In the genomic region with DNA sequence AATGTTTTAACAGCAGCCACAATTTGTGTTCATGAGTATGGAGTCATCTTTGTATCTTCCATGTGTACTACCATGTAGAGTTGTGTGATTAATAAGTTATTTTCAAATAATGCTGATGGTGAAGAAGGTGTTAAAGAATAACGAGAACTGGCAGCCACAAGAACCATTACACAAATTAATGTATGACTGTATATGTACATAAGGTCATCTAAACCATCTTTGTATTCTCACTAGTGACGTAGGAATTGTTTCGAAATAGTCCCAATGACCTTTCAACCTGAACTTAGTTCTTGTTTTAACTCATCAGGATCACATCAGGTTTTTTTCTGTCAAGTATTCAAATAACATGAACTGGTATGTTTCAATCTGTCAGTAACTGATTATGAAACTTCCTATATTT, we compare ENCODE assay signal across 11 cellular contexts. TPM values are rescaled to one million over a fixed set of nuclear protein-coding genes. Genes with fewer than 3 reads are reported as not detected.
A peak's percentile ranks its signal among the peaks of the same experiment; 100 is the strongest.
DNase-seq lines count a peak whose midpoint lies in the region; ATAC-seq and TF ChIP-seq lines count a peak whose summit lies in the region.
"Had no signal": no experiment of that assay in that cellular context is flagged by ENCODE, and none has a peak within 500 bp of the region (broad histone marks: within the 10 kb centered on the region; RNA-seq: fewer than 3 reads in every experiment).

No MANE protein-coding gene starts in this region.

- H3K36me3 Mint-ChIP-seq in stimulated activated naive B cell treated with anti-CD40 and anti-IgM and Interleukin-4, amounts not matched to agents 10 μg/mL and 1 μg/mL and 100 μg/mL, for 72 hours: no peaks in the 10 kb centered on the region
- H3K36me3 Mint-ChIP-seq in H9 (ENCODE audit: insufficient read depth in 1 of 3, low read depth in 3 of 3): no peaks in the 10 kb centered on the region
- H3K36me3 Mint-ChIP-seq: WTC11 had no signal

- no peak overlapping the region for H3K56ac ChIP-seq in H9 (ENCODE audit: insufficient read length, low read depth, low read length)

- H2AFZ ChIP-seq in H9 (ENCODE audit: low read length): no peak overlapping the region

- H3K23ac ChIP-seq in H9 (ENCODE audit: insufficient read length, low read depth, low read length): no peak overlapping the region

- H2BK12ac ChIP-seq in H9 (ENCODE audit: insufficient read length, low read depth, low read length): no peak overlapping the region

- H3K23me2 ChIP-seq in H9 (ENCODE audit: insufficient read length, low read depth, low read length, poor library complexity, severe bottlenecking): no peaks in the 10 kb centered on the region

- ATAC-seq in activated CD4-positive, CD25-positive, alpha-beta regulatory T cell treated with anti-CD3 and anti-CD28 coated beads, Interleukin-2, amount 50 U/mL, for 24 hours: peak; percentile 58 to 63
- peak; percentile 96 for ATAC-seq in HG02840 (IDR thresholded peaks at IDR 0.05; ENCODE audit: low FRiP score, unreplicated experiment)
- peak; percentile 72 to 88 for ATAC-seq in stimulated activated naive B cell treated with anti-CD40 and anti-IgM and Interleukin-4, amounts not matched to agents 10 μg/mL and 1 μg/mL and 100 μg/mL, for 72 hours (replicated peaks)
- ATAC-seq: WTC11 had no signal

- no peak overlapping the region for H3T11ph ChIP-seq in H9 (ENCODE audit: low read length)

- H3K9ac ChIP-seq in H9 (ENCODE audit: extremely low read depth, insufficient read length, low read length): no peak overlapping the region

- H3K27me3 ChIP-seq in esophagus muscularis mucosa (no peaks in the 10 kb centered on the region), H9 (ENCODE audit: insufficient read depth, low read length) (no peaks in the 10 kb centered on the region)

- H3K4me2 ChIP-seq in H9 (ENCODE audit: insufficient read depth, insufficient read length, low read length): no peak overlapping the region

- no peaks in the 10 kb centered on the region for H3K79me1 ChIP-seq in H9 (ENCODE audit: insufficient read depth, low read depth, low read length, poor library complexity, severe bottlenecking)

- no peak overlapping the region for H4K5ac ChIP-seq in H9 (ENCODE audit: insufficient read length, low read depth, low read length)

- no peak overlapping the region for H3K18ac ChIP-seq in H9 (ENCODE audit: insufficient read length, low read depth, low read length)

- DNase-seq in activated CD4-positive, CD25-positive, alpha-beta regulatory T cell (lab: John Stamatoyannopoulos, UW): no peak
- DNase-seq in HuH-7 (ENCODE audit: low spot score) (peak; percentile 18), esophagus muscularis mucosa (ENCODE audit: extremely low spot score) (no peak), H9 (no peak)
- no peak for DNase-seq in stimulated activated naive B cell treated with anti-CD40 and anti-IgM and Interleukin-4, amounts not matched to agents 10 μg/mL and 1 μg/mL and 100 μg/mL, for 72 hours
- DNase-seq in effector CD8-positive, alpha-beta T cell (lab: John Stamatoyannopoulos, UW): no peak
- DNase-seq: NK-92 treated with Interleukin-12 subunit alpha and Interleukin-12 subunit beta, amount 100 ng/mL, for 24 hours had no signal

- H3K79me2 ChIP-seq in H9 (ENCODE audit: insufficient read depth, low read length): no peaks in the 10 kb centered on the region

- H3K4me1 ChIP-seq in esophagus muscularis mucosa: no peaks in the 10 kb centered on the region
- peaks cover 2% of the 10 kb centered on the region; the same call in 1 of the 2 replicates for H3K4me1 ChIP-seq in H9 (ENCODE audit: insufficient read depth, low read length)

- intact Hi-C loops in esophagus muscularis mucosa (cut with DNase I): no loop called here

- H3K9me3 ChIP-seq in esophagus muscularis mucosa: no peaks in the 10 kb centered on the region
- H3K9me3 ChIP-seq in H9 (ENCODE audit: control insufficient read depth, low read depth, low read length): no peaks in the 10 kb centered on the region
- H3K9me3 ChIP-seq: thoracic aorta had no signal

- H2BK15ac ChIP-seq in H9 (ENCODE audit: low read depth, low read length): no peak overlapping the region

- TF ChIP-seq EP300 in esophagus muscularis mucosa (IDR thresholded peaks at IDR 0.05): no peak

- no peaks in the 10 kb centered on the region for H3K27me3 Mint-ChIP-seq in stimulated activated naive B cell treated with anti-CD40 and anti-IgM and Interleukin-4, amounts not matched to agents 10 μg/mL and 1 μg/mL and 100 μg/mL, for 72 hours
- no peaks in the 10 kb centered on the region for H3K27me3 Mint-ChIP-seq in H9 (ENCODE audit: low read depth)

- no peak overlapping the region for H3K4me3 ChIP-seq in esophagus muscularis mucosa
- H3K4me3 ChIP-seq: thoracic aorta had no signal

- H3K9me3 Mint-ChIP-seq in stimulated activated naive B cell treated with anti-CD40 and anti-IgM and Interleukin-4, amounts not matched to agents 10 μg/mL and 1 μg/mL and 100 μg/mL, for 72 hours: no peaks in the 10 kb centered on the region
- H3K9me3 Mint-ChIP-seq in H9: no peaks in the 10 kb centered on the region

- H3K27ac Mint-ChIP-seq in stimulated activated naive B cell treated with anti-CD40 and anti-IgM and Interleukin-4, amounts not matched to agents 10 μg/mL and 1 μg/mL and 100 μg/mL, for 72 hours: no peak overlapping the region
- no peak overlapping the region for H3K27ac Mint-ChIP-seq in H9
- H3K27ac Mint-ChIP-seq: WTC11 had no signal

- H3K4me1 Mint-ChIP-seq in stimulated activated naive B cell treated with anti-CD40 and anti-IgM and Interleukin-4, amounts not matched to agents 10 μg/mL and 1 μg/mL and 100 μg/mL, for 72 hours: peaks cover 0 to 3% of the 10 kb centered on the region in 2 donors
- H3K4me1 Mint-ChIP-seq in H9: peaks cover 0 to 7% of the 10 kb centered on the region in 2 experiments; a peak in 2 of 4 replicates

- WGBS in esophagus muscularis mucosa: 75% methylated on average over 3 of the region's 3 CpGs
- WGBS in H9 (ENCODE audit: extremely low coverage, insufficient read length, low lambda C conversion rate): no CpG with 5 or more reads among the region's 3 CpGs

- H2AK5ac ChIP-seq in H9 (ENCODE audit: insufficient read length, low read length): no peak overlapping the region

- H2BK5ac ChIP-seq in H9 (ENCODE audit: insufficient read length, low read length): no peak overlapping the region

- no peak overlapping the region for H3K14ac ChIP-seq in H9 (ENCODE audit: insufficient read depth, low read length)

- H3K4ac ChIP-seq in H9 (ENCODE audit: low read depth, low read length): no peak overlapping the region

- no peak overlapping the region for H3K27ac ChIP-seq in esophagus muscularis mucosa (replicated peaks in 1 of 4)
- no peak overlapping the region for H3K27ac ChIP-seq in H9 (ENCODE audit: insufficient read length, low read depth, low read length)
- H3K27ac ChIP-seq: thoracic aorta had no signal

- no peak overlapping the region for H2BK120ac ChIP-seq in H9 (ENCODE audit: low read depth, low read length, poor library complexity, severe bottlenecking)

- no peak for TF ChIP-seq POLR2A in esophagus muscularis mucosa (IDR thresholded peaks at IDR 0.05; ENCODE audit: low read depth)

- no peak overlapping the region for H4K91ac ChIP-seq in H9 (ENCODE audit: insufficient read length, low read depth, low read length)

- no peak for TF ChIP-seq CTCF in esophagus muscularis mucosa (IDR thresholded peaks at IDR 0.05)
- no peak for TF ChIP-seq CTCF in H9 (conservative IDR thresholded peaks at IDR 0.05)

- no peak overlapping the region for H3K4me3 Mint-ChIP-seq in stimulated activated naive B cell treated with anti-CD40 and anti-IgM and Interleukin-4, amounts not matched to agents 10 μg/mL and 1 μg/mL and 100 μg/mL, for 72 hours
- no peak overlapping the region for H3K4me3 Mint-ChIP-seq in H9
- H3K4me3 Mint-ChIP-seq: WTC11 had no signal

- no peak overlapping the region for H4K8ac ChIP-seq in H9 (replicated peaks; ENCODE audit: insufficient read length, low read depth, low read length)

- no peak overlapping the region for H2BK20ac ChIP-seq in H9 (ENCODE audit: low read depth, low read length, poor library complexity, severe bottlenecking)

- no peaks in the 10 kb centered on the region for H4K20me1 ChIP-seq in H9 (ENCODE audit: control insufficient read depth, insufficient read depth, insufficient read length)

- no peaks in the 10 kb centered on the region for H3K36me3 ChIP-seq in esophagus muscularis mucosa
- H3K36me3 ChIP-seq: thoracic aorta had no signal

RNA-seq across cellular contexts. Expression of a gene that starts 48.3 kb away (rescaled TPM):
- total RNA-seq in esophagus muscularis mucosa (1 to 10 TPM; 1.7 to 7.0 (median 2.1) TPM), H9 (2021) (36.3 and 37.3 TPM in 2 replicates)
